17 cellular contexts compared by ENCODE assay signal in genomic region chr9:23695572-23695971, GRCh38.
"Had no signal": no experiment of that assay in that cellular context is flagged by ENCODE, and none has a peak within 500 bp of the region (broad histone marks: within the 10 kb centered on the region; RNA-seq: fewer than 3 reads in every experiment).

No MANE protein-coding gene starts in this region.

- H3K9me3 ChIP-seq: MG63, SJCRH30 had no signal

- FAIRE-seq: RCC 7860 had no signal

- H3K36me3 ChIP-seq: MG63 had no signal

- ATAC-seq: Right ventricle myocardium inferior, SK-N-SH treated with all-trans-retinoic acid at 6 μM for 48 hours had no signal

- H3K4me3 ChIP-seq: MG63, SJCRH30 had no signal

- H3K27me3 ChIP-seq: MG63, SJCRH30 had no signal

- DNase-seq: KBM-7, MG63, NCI-H1092 treated with DMSO at 0.1 percent for 48 hours, NCI-H1436, NCI-H187, NCI-H2029 treated with DMSO at 0.1 percent for 48 hours, NCI-H2227 treated with DMSO at 0.1 percent for 48 hours, NCI-H510A, NCI-H524 treated with DMSO at 0.1 percent for 48 hours, NCI-H69, NCI-H774, RPMI8226, SHP77 treated with DMSO at 0.1 percent for 48 hours, SJCRH30 had no signal

- H3K27ac ChIP-seq: SJCRH30 had no signal
